In genomic region chr7:139753693-139754111, GRCh38 we compare ENCODE assay signal across 17 cellular contexts. TPM values are rescaled to one million over a fixed set of nuclear protein-coding genes. Genes with fewer than 3 reads are reported as not detected.
DNase-seq lines count a peak whose midpoint lies in the region; ATAC-seq and TF ChIP-seq lines count a peak whose summit lies in the region.
"Had no signal": no experiment of that assay in that cellular context is flagged by ENCODE, and none has a peak within 500 bp of the region (broad histone marks: within the 10 kb centered on the region; RNA-seq: fewer than 3 reads in every experiment).

No MANE protein-coding gene starts in this region.

- ATAC-seq in natural killer cell (no peak), mucosa of descending colon (peak; percentile 75)
- ATAC-seq in natural killer cell treated with Interleukin-12 subunit alpha and Interleukin-12 subunit beta and Interleukin-15 and Interleukin-18, amount 100 ng/mL, for 72 hours: no peak
- ATAC-seq in effector memory CD8-positive, alpha-beta T cell (replicated peaks): no peak
- ATAC-seq: CD8-positive, alpha-beta T cell had no signal

- TF ChIP-seq CTCF in natural killer cell (IDR thresholded peaks at IDR 0.05): no peak
- TF ChIP-seq CTCF in colonic mucosa (IDR thresholded peaks at IDR 0.05): no peak
- no peak for TF ChIP-seq CTCF in mucosa of descending colon (IDR thresholded peaks at IDR 0.05)
- TF ChIP-seq CTCF in transverse colon (IDR thresholded peaks at IDR 0.05): no peak

- WGBS in transverse colon (ENCODE audit: low coverage in 1 of 2), 2 donors: 60 to 76% methylated on average over 5 to 11 of the region's 11 CpGs

- H3K4me1 Mint-ChIP-seq in natural killer cell: peaks cover 91 to 97% of the 10 kb centered on the region in 2 donors
- H3K4me1 Mint-ChIP-seq in natural killer cell treated with Interleukin-12 subunit alpha and Interleukin-12 subunit beta and Interleukin-15 and Interleukin-18, amount 100 ng/mL, for 72 hours (ENCODE audit: low read depth in 2 of 2): peaks cover 84 to 92% of the 10 kb centered on the region in 2 donors
- H3K4me1 Mint-ChIP-seq in effector memory CD8-positive, alpha-beta T cell (ENCODE audit: low read depth in 2 of 2): peaks cover 18 to 20% of the 10 kb centered on the region in 2 donors

- no peak overlapping the region for H3K4me3 ChIP-seq in colonic mucosa
- no peak overlapping the region for H3K4me3 ChIP-seq in mucosa of descending colon
- no peak overlapping the region for H3K4me3 ChIP-seq in transverse colon
- H3K4me3 ChIP-seq: lung, SJSA1 had no signal

- H3K9ac ChIP-seq in colonic mucosa (ENCODE audit: low read depth in 2 of 2, low read length in 2 of 2): no peak overlapping the region

- no peaks in the 10 kb centered on the region for H3K27me3 Mint-ChIP-seq in natural killer cell (ENCODE audit: low read depth in 2 of 2)
- no peaks in the 10 kb centered on the region for H3K27me3 Mint-ChIP-seq in natural killer cell treated with Interleukin-12 subunit alpha and Interleukin-12 subunit beta and Interleukin-15 and Interleukin-18, amount 100 ng/mL, for 72 hours
- no peaks in the 10 kb centered on the region for H3K27me3 Mint-ChIP-seq in effector memory CD8-positive, alpha-beta T cell
- H3K27me3 Mint-ChIP-seq: naive B cell, progenitor cell of endocrine pancreas had no signal

- H3K4me3 Mint-ChIP-seq in natural killer cell: no peak overlapping the region
- H3K4me3 Mint-ChIP-seq in natural killer cell treated with Interleukin-12 subunit alpha and Interleukin-12 subunit beta and Interleukin-15 and Interleukin-18, amount 100 ng/mL, for 72 hours: no peak overlapping the region
- H3K4me3 Mint-ChIP-seq in effector memory CD8-positive, alpha-beta T cell: no peak overlapping the region
- H3K4me3 Mint-ChIP-seq: CD8-positive, alpha-beta T cell had no signal

- H3K36me3 Mint-ChIP-seq in natural killer cell: no peaks in the 10 kb centered on the region
- H3K36me3 Mint-ChIP-seq in natural killer cell treated with Interleukin-12 subunit alpha and Interleukin-12 subunit beta and Interleukin-15 and Interleukin-18, amount 100 ng/mL, for 72 hours: peaks cover 17% of the 10 kb centered on the region
- H3K36me3 Mint-ChIP-seq in effector memory CD8-positive, alpha-beta T cell (ENCODE audit: insufficient read depth): no peaks in the 10 kb centered on the region
- H3K36me3 Mint-ChIP-seq: naive B cell had no signal

- H3K27me3 ChIP-seq in colonic mucosa: no peaks in the 10 kb centered on the region
- no peaks in the 10 kb centered on the region for H3K27me3 ChIP-seq in transverse colon
- H3K27me3 ChIP-seq: SJSA1 had no signal

- peak overlapping the region; percentile 32 for H3K27ac ChIP-seq in colonic mucosa
- H3K27ac ChIP-seq in transverse colon: peak overlapping the region in 3 of 4 donors; percentile 42 to 67 (median 53)
- H3K27ac ChIP-seq: SJSA1 had no signal

- no peaks in the 10 kb centered on the region for H3K36me3 ChIP-seq in colonic mucosa
- H3K36me3 ChIP-seq in mucosa of descending colon (ENCODE audit: low read depth): no peaks in the 10 kb centered on the region
- no peaks in the 10 kb centered on the region for H3K36me3 ChIP-seq in transverse colon
- H3K36me3 ChIP-seq: SJSA1 had no signal

- H3K4me1 ChIP-seq in colonic mucosa (peaks cover 11% of the 10 kb centered on the region), mucosa of descending colon (ENCODE audit: low read depth) (peaks cover 11% of the 10 kb centered on the region), transverse colon (peaks cover 4 to 36% (median 24%) of the 10 kb centered on the region in 4 donors)
- H3K4me1 ChIP-seq: SJSA1 had no signal

- no peak for TF ChIP-seq EP300 in transverse colon (IDR thresholded peaks at IDR 0.05; ENCODE audit: low read depth)

- peak overlapping the region; percentile 74 to 84 for H3K27ac Mint-ChIP-seq in natural killer cell
- peak overlapping the region in 1 of 2 donors; percentile 66 for H3K27ac Mint-ChIP-seq in natural killer cell treated with Interleukin-12 subunit alpha and Interleukin-12 subunit beta and Interleukin-15 and Interleukin-18, amount 100 ng/mL, for 72 hours
- no peak overlapping the region for H3K27ac Mint-ChIP-seq in effector memory CD8-positive, alpha-beta T cell
- H3K27ac Mint-ChIP-seq: CD8-positive, alpha-beta T cell; progenitor cell of endocrine pancreas had no signal

- intact Hi-C loops in natural killer cell (cut with micrococcal nuclease): no loop called here
- intact Hi-C loops in colonic mucosa (cut with DNase I): no loop called here
- intact Hi-C loops in mucosa of descending colon (cut with DNase I, micrococcal nuclease): no loop called here
- intact Hi-C loops in transverse colon (cut with DNase I; ENCODE audit: low total_unique reads): no loop called here

- DNase-seq in natural killer cell (no peak), colonic mucosa (peak; percentile 56), mucosa of descending colon (peak in 2 of 3 donors; percentile 54 to 69), transverse colon (peak; percentile 66), NCI-H128 (lab: John Stamatoyannopoulos, UW; ENCODE audit: unreplicated experiment) (no peak)
- no peak for DNase-seq in natural killer cell treated with Interleukin-12 subunit alpha and Interleukin-12 subunit beta and Interleukin-15 and Interleukin-18, amount 100 ng/mL, for 72 hours (ENCODE audit: low spot score)
- DNase-seq in effector memory CD8-positive, alpha-beta T cell: no peak
- no peak for DNase-seq in stimulated activated CD4-positive, alpha-beta T cell treated with anti-CD3 and anti-CD28 coated beads, Interleukin-2, amount 100 ng/mL, for 48 hours
- DNase-seq: aorta; CD8-positive, alpha-beta T cell; DND-41; naive B cell; NCI-H345; T1000 had no signal

- H3K9me3 ChIP-seq in colonic mucosa (no peaks in the 10 kb centered on the region), mucosa of descending colon (no peaks in the 10 kb centered on the region), transverse colon (no peaks in the 10 kb centered on the region)
- H3K9me3 ChIP-seq: SJSA1 had no signal

- in situ Hi-C loops in transverse colon (cut with MboI; ENCODE audit: low pct_ligation_motif_present in 1 of 4, low pct_unique_long_range_greater_than_20kb in 1 of 4, low sequenced_read_pairs in 3 of 4): no loop called here

- no peaks in the 10 kb centered on the region for H3K9me3 Mint-ChIP-seq in natural killer cell
- H3K9me3 Mint-ChIP-seq in natural killer cell treated with Interleukin-12 subunit alpha and Interleukin-12 subunit beta and Interleukin-15 and Interleukin-18, amount 100 ng/mL, for 72 hours: no peaks in the 10 kb centered on the region
- no peaks in the 10 kb centered on the region for H3K9me3 Mint-ChIP-seq in effector memory CD8-positive, alpha-beta T cell
- H3K9me3 Mint-ChIP-seq: CD8-positive, alpha-beta T cell; naive B cell had no signal

- no peak for TF ChIP-seq POLR2A in transverse colon (IDR thresholded peaks at IDR 0.05)

RNA-seq across cellular contexts. Expression of gene HIPK2, which starts 24.1 kb away (rescaled TPM):
- total RNA-seq in natural killer cell (100 to 1,000 TPM; 127 to 145 (median 144) TPM), colonic mucosa (10 to 100 TPM; 25.3 to 28.4 TPM), mucosa of descending colon (10 to 100 TPM; 29.9 to 63.6 (median 39.9) TPM), transverse colon (10 to 100 TPM; 27.3 to 40.3 (median 33.6) TPM)
- total RNA-seq in natural killer cell treated with Interleukin-12 subunit alpha and Interleukin-12 subunit beta and Interleukin-15 and Interleukin-18, amount 100 ng/mL, for 72 hours: 100 to 1,000 TPM; 152 to 245 TPM

Comparison
In these comparisons a context has a peak if more than half of its experiments do, and no peak if none do; other contexts are left out.
1. DNase-seq: peak in colonic mucosa (single experiment), mucosa of descending colon (2 of 3) and transverse colon (single experiment); none in natural killer cell (single experiment), natural killer cell treated with Interleukin-12 subunit alpha and Interleukin-12 subunit beta and Interleukin-15 and Interleukin-18, amount 100 ng/mL, for 72 hours (single experiment), effector memory CD8-positive, alpha-beta T cell (0 of 3), stimulated activated CD4-positive, alpha-beta T cell treated with anti-CD3 and anti-CD28 coated beads, Interleukin-2, amount 100 ng/mL, for 48 hours (0 of 2) and NCI-H128 (single experiment).
2. H3K27ac Mint-ChIP-seq: peak in natural killer cell (2 of 2); none in effector memory CD8-positive, alpha-beta T cell (0 of 2).